Comparison of ENCODE assay signal across 15 cellular contexts in the genomic region with DNA sequence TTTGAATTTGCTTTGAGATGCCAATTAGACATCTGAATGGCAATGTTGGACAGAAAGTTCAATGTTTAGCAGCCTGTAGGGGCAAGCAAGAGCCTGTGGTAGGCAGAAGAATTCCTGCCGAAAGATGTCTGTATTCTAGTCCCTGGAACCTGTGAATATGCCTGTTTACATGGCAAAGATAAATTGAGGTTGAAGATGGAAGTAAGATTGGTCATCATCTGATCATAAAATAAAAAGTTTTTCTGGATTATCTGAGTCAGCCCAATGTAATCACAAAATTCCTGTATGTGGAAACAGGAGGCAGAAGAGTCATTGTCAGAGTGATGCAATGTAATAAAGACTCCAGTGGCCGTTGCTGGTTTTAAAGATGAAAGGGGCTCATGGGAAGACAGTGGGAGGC.
DNase-seq lines count a peak whose midpoint lies in the region; ATAC-seq and TF ChIP-seq lines count a peak whose summit lies in the region.
"Had no signal": no experiment of that assay in that cellular context is flagged by ENCODE, and none has a peak within 500 bp of the region (broad histone marks: within the 10 kb centered on the region; RNA-seq: fewer than 3 reads in every experiment).

No MANE protein-coding gene starts in this region.

- peak; percentile 9 for DNase-seq in A172 (ENCODE audit: low spot score)
- peak; percentile 95 for DNase-seq in HCEC 1CT
- peak; percentile 80 for DNase-seq in fibroblast of peridontal ligament (ENCODE audit: extremely low read depth)
- DNase-seq in NCI-H748 (lab: John Stamatoyannopoulos, UW; ENCODE audit: unreplicated experiment) = no peak
- no peak for DNase-seq in NAMALWA (ENCODE audit: low spot score)
- DNase-seq in NCI-H2081 treated with DMSO at 0.1 percent for 48 hours (lab: John Stamatoyannopoulos, UW) = no peak
- DNase-seq in SHP77 (lab: John Stamatoyannopoulos, UW) = no peak
- DNase-seq: 8988T; activated CD4-positive, CD25-positive, alpha-beta regulatory T cell treated with anti-CD3 and anti-CD28 coated beads, Interleukin-2, amount 50 U/mL, for 72 hours; DMS153; esophagus squamous epithelium; mesendoderm; NCI-H1092 had no signal

- ATAC-seq in SK-N-SH treated with all-trans-retinoic acid at 6 μM for 48 hours = peak; percentile 58
- ATAC-seq: HepG2 had no signal

TF ChIP-seq in SK-N-SH treated with all-trans-retinoic acid at 6 μM for 48 hours, 23 proteins besides CTCF, POLR2A, EP300 and RAD21:
- no peak for TF ChIP-seq SNAI2 (CRISPR knock-in tag; IDR thresholded peaks at IDR 0.05)
- TF ChIP-seq, protein P1, sequence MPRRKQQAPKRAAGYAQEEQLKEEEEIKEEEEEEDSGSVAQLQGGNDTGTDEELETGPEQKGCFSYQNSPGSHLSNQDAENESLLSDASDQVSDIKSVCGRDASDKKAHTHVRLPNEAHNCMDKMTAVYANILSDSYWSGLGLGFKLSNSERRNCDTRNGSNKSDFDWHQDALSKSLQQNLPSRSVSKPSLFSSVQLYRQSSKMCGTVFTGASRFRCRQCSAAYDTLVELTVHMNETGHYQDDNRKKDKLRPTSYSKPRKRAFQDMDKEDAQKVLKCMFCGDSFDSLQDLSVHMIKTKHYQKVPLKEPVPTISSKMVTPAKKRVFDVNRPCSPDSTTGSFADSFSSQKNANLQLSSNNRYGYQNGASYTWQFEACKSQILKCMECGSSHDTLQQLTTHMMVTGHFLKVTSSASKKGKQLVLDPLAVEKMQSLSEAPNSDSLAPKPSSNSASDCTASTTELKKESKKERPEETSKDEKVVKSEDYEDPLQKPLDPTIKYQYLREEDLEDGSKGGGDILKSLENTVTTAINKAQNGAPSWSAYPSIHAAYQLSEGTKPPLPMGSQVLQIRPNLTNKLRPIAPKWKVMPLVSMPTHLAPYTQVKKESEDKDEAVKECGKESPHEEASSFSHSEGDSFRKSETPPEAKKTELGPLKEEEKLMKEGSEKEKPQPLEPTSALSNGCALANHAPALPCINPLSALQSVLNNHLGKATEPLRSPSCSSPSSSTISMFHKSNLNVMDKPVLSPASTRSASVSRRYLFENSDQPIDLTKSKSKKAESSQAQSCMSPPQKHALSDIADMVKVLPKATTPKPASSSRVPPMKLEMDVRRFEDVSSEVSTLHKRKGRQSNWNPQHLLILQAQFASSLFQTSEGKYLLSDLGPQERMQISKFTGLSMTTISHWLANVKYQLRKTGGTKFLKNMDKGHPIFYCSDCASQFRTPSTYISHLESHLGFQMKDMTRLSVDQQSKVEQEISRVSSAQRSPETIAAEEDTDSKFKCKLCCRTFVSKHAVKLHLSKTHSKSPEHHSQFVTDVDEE (CRISPR knock-in tag; IDR thresholded peaks at IDR 0.05) = no peak
- TF ChIP-seq OSR1 (CRISPR knock-in tag; IDR thresholded peaks at IDR 0.05) = no peak
- no peak for TF ChIP-seq ESRRG (CRISPR knock-in tag; IDR thresholded peaks at IDR 0.05)
- TF ChIP-seq ZNF70 (CRISPR knock-in tag; IDR thresholded peaks at IDR 0.05) = no peak
- no peak for TF ChIP-seq RARB (CRISPR knock-in tag; IDR thresholded peaks at IDR 0.05)
- no peak for TF ChIP-seq ZC3H10 (CRISPR knock-in tag; IDR thresholded peaks at IDR 0.05)
- TF ChIP-seq, protein P2, sequence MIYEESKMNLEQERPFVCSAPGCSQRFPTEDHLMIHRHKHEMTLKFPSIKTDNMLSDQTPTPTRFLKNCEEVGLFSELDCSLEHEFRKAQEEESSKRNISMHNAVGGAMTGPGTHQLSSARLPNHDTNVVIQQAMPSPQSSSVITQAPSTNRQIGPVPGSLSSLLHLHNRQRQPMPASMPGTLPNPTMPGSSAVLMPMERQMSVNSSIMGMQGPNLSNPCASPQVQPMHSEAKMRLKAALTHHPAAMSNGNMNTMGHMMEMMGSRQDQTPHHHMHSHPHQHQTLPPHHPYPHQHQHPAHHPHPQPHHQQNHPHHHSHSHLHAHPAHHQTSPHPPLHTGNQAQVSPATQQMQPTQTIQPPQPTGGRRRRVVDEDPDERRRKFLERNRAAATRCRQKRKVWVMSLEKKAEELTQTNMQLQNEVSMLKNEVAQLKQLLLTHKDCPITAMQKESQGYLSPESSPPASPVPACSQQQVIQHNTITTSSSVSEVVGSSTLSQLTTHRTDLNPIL (CRISPR knock-in tag; IDR thresholded peaks at IDR 0.05; ENCODE audit: low read depth) = no peak
- no peak for TF ChIP-seq PATZ1 (CRISPR knock-in tag; IDR thresholded peaks at IDR 0.05; ENCODE audit: borderline replicate concordance)
- no peak for TF ChIP-seq ZNF8 (CRISPR knock-in tag; IDR thresholded peaks at IDR 0.05)
- TF ChIP-seq ARNTL (CRISPR knock-in tag; IDR thresholded peaks at IDR 0.05; ENCODE audit: borderline replicate concordance, low read depth) = no peak
- TF ChIP-seq ZFP3 (CRISPR knock-in tag; IDR thresholded peaks at IDR 0.05) = no peak
- TF ChIP-seq GLIS3 (CRISPR knock-in tag; IDR thresholded peaks at IDR 0.05) = no peak
- TF ChIP-seq, protein P3, sequence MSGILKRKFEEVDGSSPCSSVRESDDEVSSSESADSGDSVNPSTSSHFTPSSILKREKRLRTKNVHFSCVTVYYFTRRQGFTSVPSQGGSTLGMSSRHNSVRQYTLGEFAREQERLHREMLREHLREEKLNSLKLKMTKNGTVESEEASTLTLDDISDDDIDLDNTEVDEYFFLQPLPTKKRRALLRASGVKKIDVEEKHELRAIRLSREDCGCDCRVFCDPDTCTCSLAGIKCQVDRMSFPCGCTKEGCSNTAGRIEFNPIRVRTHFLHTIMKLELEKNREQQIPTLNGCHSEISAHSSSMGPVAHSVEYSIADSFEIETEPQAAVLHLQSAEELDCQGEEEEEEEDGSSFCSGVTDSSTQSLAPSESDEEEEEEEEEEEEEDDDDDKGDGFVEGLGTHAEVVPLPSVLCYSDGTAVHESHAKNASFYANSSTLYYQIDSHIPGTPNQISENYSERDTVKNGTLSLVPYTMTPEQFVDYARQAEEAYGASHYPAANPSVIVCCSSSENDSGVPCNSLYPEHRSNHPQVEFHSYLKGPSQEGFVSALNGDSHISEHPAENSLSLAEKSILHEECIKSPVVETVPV (CRISPR knock-in tag; IDR thresholded peaks at IDR 0.05) = no peak
- no peak for TF ChIP-seq ZNF565 (CRISPR knock-in tag; conservative IDR thresholded peaks at IDR 0.05; ENCODE audit: low read depth)
- TF ChIP-seq, protein P4, sequence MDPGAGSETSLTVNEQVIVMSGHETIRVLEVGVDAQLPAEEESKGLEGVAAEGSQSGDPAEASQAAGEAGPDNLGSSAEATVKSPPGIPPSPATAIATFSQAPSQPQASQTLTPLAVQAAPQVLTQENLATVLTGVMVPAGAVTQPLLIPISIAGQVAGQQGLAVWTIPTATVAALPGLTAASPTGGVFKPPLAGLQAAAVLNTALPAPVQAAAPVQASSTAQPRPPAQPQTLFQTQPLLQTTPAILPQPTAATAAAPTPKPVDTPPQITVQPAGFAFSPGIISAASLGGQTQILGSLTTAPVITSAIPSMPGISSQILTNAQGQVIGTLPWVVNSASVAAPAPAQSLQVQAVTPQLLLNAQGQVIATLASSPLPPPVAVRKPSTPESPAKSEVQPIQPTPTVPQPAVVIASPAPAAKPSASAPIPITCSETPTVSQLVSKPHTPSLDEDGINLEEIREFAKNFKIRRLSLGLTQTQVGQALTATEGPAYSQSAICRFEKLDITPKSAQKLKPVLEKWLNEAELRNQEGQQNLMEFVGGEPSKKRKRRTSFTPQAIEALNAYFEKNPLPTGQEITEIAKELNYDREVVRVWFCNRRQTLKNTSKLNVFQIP (CRISPR knock-in tag; IDR thresholded peaks at IDR 0.05; ENCODE audit: borderline replicate concordance, low read depth) = no peak
- TF ChIP-seq PPARA (CRISPR knock-in tag; IDR thresholded peaks at IDR 0.05; ENCODE audit: borderline replicate concordance) = no peak

Comparison
In these comparisons a context has a peak if more than half of its experiments do, and no peak if none do; other contexts are left out.
1. DNase-seq: peak in A172 (single experiment), HCEC 1CT (single experiment) and fibroblast of peridontal ligament (single experiment); none in NCI-H748 (single experiment), NAMALWA (single experiment), NCI-H2081 treated with DMSO at 0.1 percent for 48 hours (single experiment) and SHP77 (0 of 2).